ENCODE assay signal across 28 cellular contexts in the genomic region with DNA sequence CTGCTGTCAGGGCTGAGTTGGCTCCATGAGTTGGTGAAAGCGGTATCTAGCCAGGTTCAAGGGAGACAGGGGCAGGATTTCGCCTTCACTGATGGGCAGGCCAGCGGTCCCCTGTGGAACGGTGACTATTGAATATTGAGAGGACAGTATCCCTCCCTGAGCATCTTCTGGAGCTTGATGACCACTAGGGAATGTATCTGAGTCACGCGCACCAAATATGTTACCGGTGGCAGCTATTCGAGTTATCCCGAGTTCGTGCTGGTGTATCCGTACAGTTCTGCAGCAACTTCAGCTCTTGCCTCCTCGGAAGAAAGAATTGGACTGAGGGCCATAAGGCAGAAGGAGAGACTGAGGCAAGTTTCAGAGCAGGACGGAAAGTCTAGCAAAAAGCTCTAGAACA.
"Had no signal": no experiment of that assay in that cellular context is flagged by ENCODE, and none has a peak within 500 bp of the region (broad histone marks: within the 10 kb centered on the region; RNA-seq: fewer than 3 reads in every experiment).

No MANE protein-coding gene starts in this region.

- H3K4me3 ChIP-seq: dorsolateral prefrontal cortex, gastrocnemius medialis, heart right ventricle, left lung, ovary, right lobe of liver, thoracic aorta, transverse colon, vagina had no signal

- H3K9me3 ChIP-seq: gastrocnemius medialis, heart right ventricle, left lung, ovary, right lobe of liver, thoracic aorta, transverse colon, vagina had no signal

- H3K27ac ChIP-seq: epithelial cell of prostate, gastrocnemius medialis, heart right ventricle, left lung, ovary, right lobe of liver, thoracic aorta, transverse colon, vagina had no signal

- H3K27me3 Mint-ChIP-seq: naive thymus-derived CD4-positive, alpha-beta T cell; stimulated activated naive B cell treated with anti-CD40 and anti-IgM and Interleukin-4, amounts not matched to agents 10 μg/mL and 1 μg/mL and 100 μg/mL, for 72 hours; stimulated activated naive CD8-positive, alpha-beta T cell treated with anti-CD3 and anti-CD28 coated beads, Interleukin-15, Interleukin-2, amounts not matched to agents 100 ng/mL and 50 ng/mL, for 24 hours had no signal

- H3K4me3 Mint-ChIP-seq: naive thymus-derived CD4-positive, alpha-beta T cell; stimulated activated naive B cell treated with anti-CD40 and anti-IgM and Interleukin-4, amounts not matched to agents 10 μg/mL and 1 μg/mL and 100 μg/mL, for 72 hours; stimulated activated naive CD8-positive, alpha-beta T cell treated with anti-CD3 and anti-CD28 coated beads, Interleukin-15, Interleukin-2, amounts not matched to agents 100 ng/mL and 50 ng/mL, for 24 hours had no signal

- H3K9me3 Mint-ChIP-seq: naive thymus-derived CD4-positive, alpha-beta T cell; stimulated activated naive B cell treated with anti-CD40 and anti-IgM and Interleukin-4, amounts not matched to agents 10 μg/mL and 1 μg/mL and 100 μg/mL, for 72 hours; stimulated activated naive CD8-positive, alpha-beta T cell treated with anti-CD3 and anti-CD28 coated beads, Interleukin-15, Interleukin-2, amounts not matched to agents 100 ng/mL and 50 ng/mL, for 24 hours had no signal

- H3K27me3 ChIP-seq: dorsolateral prefrontal cortex, gastrocnemius medialis, heart right ventricle, left lung, ovary, right lobe of liver, transverse colon, vagina had no signal

- H3K4me1 ChIP-seq: right lobe of liver had no signal

- FAIRE-seq: islet of Langerhans, small intestine had no signal

- DNase-seq: cortex of kidney; dorsolateral prefrontal cortex; effector CD4-positive, alpha-beta T cell; foreskin fibroblast; gastrocnemius medialis; heart right ventricle; hippocampal formation; left cardiac atrium; left lung; mesendoderm; midbrain; naive thymus-derived CD4-positive, alpha-beta T cell; occipital lobe; ovary; posterior cingulate gyrus; retina; right lobe of liver; small intestine; stimulated activated CD4-positive, alpha-beta T cell treated with anti-CD3 and anti-CD28 coated beads, Interleukin-15, amount 100 ng/mL, for 24 hours; stimulated activated CD4-positive, alpha-beta T cell treated with anti-CD3 and anti-CD28 coated beads, Interleukin-2, amount 100 ng/mL, for 48 hours; stimulated activated naive B cell treated with anti-CD40 and anti-IgM and Interleukin-4, amounts not matched to agents 10 μg/mL and 1 μg/mL and 100 μg/mL, for 72 hours; transverse colon had no signal

- H3K36me3 ChIP-seq: gastrocnemius medialis, ovary, right lobe of liver, thoracic aorta, transverse colon, vagina had no signal

- ATAC-seq: esophagus mucosa; gastrocnemius medialis; heart right ventricle; left cardiac atrium; left lung; naive thymus-derived CD4-positive, alpha-beta T cell; right lobe of liver; stimulated activated naive B cell treated with anti-CD40 and anti-IgM and Interleukin-4, amounts not matched to agents 10 μg/mL and 1 μg/mL and 100 μg/mL, for 72 hours had no signal

- H3K27ac Mint-ChIP-seq: naive thymus-derived CD4-positive, alpha-beta T cell; stimulated activated naive B cell treated with anti-CD40 and anti-IgM and Interleukin-4, amounts not matched to agents 10 μg/mL and 1 μg/mL and 100 μg/mL, for 72 hours; stimulated activated naive CD8-positive, alpha-beta T cell treated with anti-CD3 and anti-CD28 coated beads, Interleukin-15, Interleukin-2, amounts not matched to agents 100 ng/mL and 50 ng/mL, for 24 hours had no signal
